In the genomic region with DNA sequence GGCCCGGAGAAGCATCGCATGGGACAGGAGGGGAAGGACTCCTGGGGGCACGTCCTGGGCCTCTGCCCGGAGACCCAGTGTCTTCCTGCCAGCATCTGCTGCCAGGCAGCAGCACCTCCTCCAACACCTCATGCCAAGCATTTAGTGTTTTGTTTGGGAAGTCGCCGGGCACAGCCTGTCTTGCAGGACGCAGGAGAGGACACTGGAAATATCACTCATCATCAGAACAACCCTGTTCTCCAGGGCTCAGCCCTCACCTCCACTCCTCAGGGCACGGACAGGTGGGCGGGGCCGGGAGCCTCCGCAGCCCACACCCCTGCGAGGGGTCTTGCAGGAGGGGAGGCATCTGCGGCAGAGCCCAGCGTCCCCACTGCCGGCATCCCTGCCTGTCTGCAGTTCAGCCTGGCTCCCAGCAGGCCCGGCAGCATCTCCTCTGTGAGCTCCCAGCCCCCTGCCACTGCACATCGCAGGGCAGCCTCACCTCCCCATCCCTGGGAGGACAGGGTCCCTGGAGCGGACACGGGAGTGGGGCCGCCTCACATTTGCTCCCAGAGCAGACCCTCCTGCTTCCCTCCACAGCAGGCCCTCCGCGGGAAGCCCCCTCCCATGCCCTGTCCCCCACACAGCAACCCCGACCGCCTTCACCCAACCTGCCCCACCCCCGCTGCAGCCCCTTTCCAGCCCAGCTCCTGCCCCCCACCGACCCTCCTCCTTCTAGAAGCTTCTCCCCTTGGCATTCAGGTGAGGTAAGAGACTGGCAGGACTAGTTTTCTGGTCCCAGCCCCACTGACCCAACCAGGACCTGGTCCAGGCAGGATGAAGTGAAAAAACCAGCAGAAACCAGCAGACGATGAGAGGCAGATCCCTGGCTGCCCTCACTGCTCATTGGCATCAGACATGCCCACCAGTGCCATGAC, we compare ENCODE assay signal across 18 cellular contexts.
A peak's percentile ranks its signal among the peaks of the same experiment; 100 is the strongest.
DNase-seq lines count a peak whose midpoint lies in the region; ATAC-seq and TF ChIP-seq lines count a peak whose summit lies in the region.
"Had no signal": no experiment of that assay in that cellular context is flagged by ENCODE, and none has a peak within 500 bp of the region (broad histone marks: within the 10 kb centered on the region; RNA-seq: fewer than 3 reads in every experiment).

No MANE protein-coding gene starts in this region.

- H3K9me3 Mint-ChIP-seq in activated T-cell treated with anti-CD3 and anti-CD28 coated beads, Interleukin-2, amount 50 U/mL, for 24 hours, result no peaks in the 10 kb centered on the region
- peaks cover 4% of the 10 kb centered on the region for H3K9me3 Mint-ChIP-seq in progenitor cell of endocrine pancreas (ENCODE audit: low read depth)
- H3K9me3 Mint-ChIP-seq: activated naive CD8-positive, alpha-beta T cell treated with anti-CD3 and anti-CD28 coated beads, Interleukin-2, amount 50 U/mL, for 24 hours; effector memory CD8-positive, alpha-beta T cell had no signal

- H3K9me3 ChIP-seq in upper lobe of right lung, result no peaks in the 10 kb centered on the region
- no peaks in the 10 kb centered on the region for H3K9me3 ChIP-seq in SJCRH30 (replicated peaks)
- H3K9me3 ChIP-seq: body of pancreas had no signal

- no peak overlapping the region for H3K4me3 ChIP-seq in LNCaP clone FGC (ENCODE audit: low read depth, low read length)
- H3K4me3 ChIP-seq in upper lobe of right lung, result no peak overlapping the region
- no peak overlapping the region for H3K4me3 ChIP-seq in SJCRH30
- H3K4me3 ChIP-seq: BLaER1 treated with 17β-estradiol and CSF1 and Interleukin-3, amounts not matched to agents 10 nM and 100 nM; body of pancreas; gastroesophageal sphincter; GM12878 had no signal

- no peaks in the 10 kb centered on the region for H3K36me3 Mint-ChIP-seq in activated T-cell treated with anti-CD3 and anti-CD28 coated beads, Interleukin-2, amount 50 U/mL, for 24 hours (ENCODE audit: low read depth)
- H3K36me3 Mint-ChIP-seq in progenitor cell of endocrine pancreas (ENCODE audit: insufficient read depth), result no peaks in the 10 kb centered on the region

- H3K27me3 ChIP-seq in upper lobe of right lung (peaks cover 10% of the 10 kb centered on the region), SJCRH30 (peaks cover 15% of the 10 kb centered on the region; the same call in 1 of the 2 replicates)
- H3K27me3 ChIP-seq: BLaER1 treated with 17β-estradiol and CSF1 and Interleukin-3, amounts not matched to agents 10 nM and 100 nM; body of pancreas had no signal

- peak; percentile 14 for DNase-seq in activated T-cell treated with anti-CD3 and anti-CD28 coated beads, Interleukin-2, amount 50 U/mL, for 24 hours
- DNase-seq in activated T-cell treated with anti-CD3 and anti-CD28 coated beads for 4 hours (no peak), LNCaP clone FGC (ENCODE audit: low read depth) (peak; percentile 11), left colon (no peak), upper lobe of right lung (peak; percentile 62), progenitor cell of endocrine pancreas (ENCODE audit: low spot score, unreplicated experiment) (no peak), SJCRH30 (no peak)
- DNase-seq: activated CD4-positive, alpha-beta T cell treated with anti-CD3 and anti-CD28 coated beads for 4 hours; activated naive CD8-positive, alpha-beta T cell treated with anti-CD3 and anti-CD28 coated beads, Interleukin-2, amount 50 U/mL, for 24 hours; body of pancreas; effector memory CD8-positive, alpha-beta T cell; GOT3; SIG-M5; stimulated activated CD8-positive, alpha-beta memory T cell treated with anti-CD3 and anti-CD28 coated beads, Interleukin-4, amount 100 ng/mL, for 48 hours; trophoblast cell had no signal

- intact Hi-C loops in left colon (cut with DNase I, micrococcal nuclease), result no loop called here
- intact Hi-C loops in upper lobe of right lung (cut with DNase I), result no loop called here

- no peaks in the 10 kb centered on the region for H3K4me1 Mint-ChIP-seq in activated T-cell treated with anti-CD3 and anti-CD28 coated beads, Interleukin-2, amount 50 U/mL, for 24 hours (ENCODE audit: low read depth)
- no peaks in the 10 kb centered on the region for H3K4me1 Mint-ChIP-seq in progenitor cell of endocrine pancreas (ENCODE audit: low read depth)
- H3K4me1 Mint-ChIP-seq: activated naive CD8-positive, alpha-beta T cell treated with anti-CD3 and anti-CD28 coated beads, Interleukin-2, amount 50 U/mL, for 24 hours had no signal

- H3K27ac Mint-ChIP-seq in activated T-cell treated with anti-CD3 and anti-CD28 coated beads, Interleukin-2, amount 50 U/mL, for 24 hours, result no peak overlapping the region
- no peak overlapping the region for H3K27ac Mint-ChIP-seq in progenitor cell of endocrine pancreas
- H3K27ac Mint-ChIP-seq: activated naive CD8-positive, alpha-beta T cell treated with anti-CD3 and anti-CD28 coated beads, Interleukin-2, amount 50 U/mL, for 24 hours; effector memory CD8-positive, alpha-beta T cell had no signal

- no peak for TF ChIP-seq CTCF in LNCaP clone FGC (IDR thresholded peaks at IDR 0.05; ENCODE audit: control insufficient read depth, extremely low read depth, insufficient read depth)
- TF ChIP-seq CTCF in upper lobe of right lung (IDR thresholded peaks at IDR 0.05), result no peak
- no peak for TF ChIP-seq CTCF in progenitor cell of endocrine pancreas (IDR thresholded peaks at IDR 0.05; ENCODE audit: unreplicated experiment)

- H3K27me3 Mint-ChIP-seq in activated T-cell treated with anti-CD3 and anti-CD28 coated beads, Interleukin-2, amount 50 U/mL, for 24 hours, result no peaks in the 10 kb centered on the region
- no peaks in the 10 kb centered on the region for H3K27me3 Mint-ChIP-seq in progenitor cell of endocrine pancreas
- H3K27me3 Mint-ChIP-seq: activated naive CD8-positive, alpha-beta T cell treated with anti-CD3 and anti-CD28 coated beads, Interleukin-2, amount 50 U/mL, for 24 hours had no signal

- no peak overlapping the region for H3K4me3 Mint-ChIP-seq in activated T-cell treated with anti-CD3 and anti-CD28 coated beads, Interleukin-2, amount 50 U/mL, for 24 hours
- no peak overlapping the region for H3K4me3 Mint-ChIP-seq in progenitor cell of endocrine pancreas (ENCODE audit: low read depth)
- H3K4me3 Mint-ChIP-seq: activated naive CD8-positive, alpha-beta T cell treated with anti-CD3 and anti-CD28 coated beads, Interleukin-2, amount 50 U/mL, for 24 hours; effector memory CD8-positive, alpha-beta T cell had no signal

- H3K4me1 ChIP-seq in upper lobe of right lung, result no peaks in the 10 kb centered on the region
- H3K4me1 ChIP-seq in SJCRH30, result no peaks in the 10 kb centered on the region
- H3K4me1 ChIP-seq: body of pancreas, gastroesophageal sphincter had no signal

- H3K36me3 ChIP-seq in upper lobe of right lung (no peaks in the 10 kb centered on the region), SJCRH30 (no peaks in the 10 kb centered on the region)
- H3K36me3 ChIP-seq: BLaER1 treated with 17β-estradiol and CSF1 and Interleukin-3, amounts not matched to agents 10 nM and 100 nM; gastroesophageal sphincter had no signal

- ATAC-seq in left colon (peak; percentile 28), upper lobe of right lung (no peak)
- ATAC-seq: activated naive CD8-positive, alpha-beta T cell treated with anti-CD3 and anti-CD28 coated beads, Interleukin-2, amount 50 U/mL, for 24 hours; body of pancreas; effector memory CD8-positive, alpha-beta T cell; gastroesophageal sphincter; GM12878 had no signal

- no peak overlapping the region for H3K27ac ChIP-seq in upper lobe of right lung
- H3K27ac ChIP-seq in SJCRH30, result no peak overlapping the region
- H3K27ac ChIP-seq: BLaER1 treated with 17β-estradiol and CSF1 and Interleukin-3, amounts not matched to agents 10 nM and 100 nM; body of pancreas; gastroesophageal sphincter had no signal

Comparison
In these comparisons a context has a peak if more than half of its experiments do, and no peak if none do; other contexts are left out.
1. DNase-seq: peak in activated T-cell treated with anti-CD3 and anti-CD28 coated beads, Interleukin-2, amount 50 U/mL, for 24 hours (single experiment), LNCaP clone FGC (single experiment) and upper lobe of right lung (single experiment); none in activated T-cell treated with anti-CD3 and anti-CD28 coated beads for 4 hours (single experiment), left colon (0 of 2), progenitor cell of endocrine pancreas (single experiment) and SJCRH30 (0 of 2).